ENCODE assay signal across 13 cellular contexts in genomic region chr11:77173494-77173893, GRCh38. TPM values are rescaled to one million over a fixed set of nuclear protein-coding genes. Genes with fewer than 3 reads are reported as not detected.
"Had no signal": no experiment of that assay in that cellular context is flagged by ENCODE, and none has a peak within 500 bp of the region (broad histone marks: within the 10 kb centered on the region; RNA-seq: fewer than 3 reads in every experiment).

No MANE protein-coding gene starts in this region.

- H3K9me3 ChIP-seq: breast epithelium, gastrocnemius medialis, pancreas, SJSA1, tibial nerve had no signal

- H3K27me3 ChIP-seq: breast epithelium, gastrocnemius medialis, pancreas, SJSA1, tibial nerve had no signal

- H3K4me3 ChIP-seq: breast epithelium, gastrocnemius medialis, pancreas, SJSA1, smooth muscle cell, tibial nerve had no signal

- DNase-seq: activated CD4-positive, alpha-beta memory T cell treated with anti-CD3 and anti-CD28 coated beads, Interleukin-2, amount 10 ng/mL, durations not matched to agents 7 days and 5 days; activated naive CD4-positive, alpha-beta T cell; activated T-cell treated with anti-CD3 and anti-CD28 coated beads, Interleukin-2, amount 50 U/mL, for 48 hours; retina; SW 1271 had no signal

- H3K9me3 Mint-ChIP-seq: activated CD4-positive, alpha-beta memory T cell treated with anti-CD3 and anti-CD28 coated beads, Interleukin-2, amount 10 ng/mL, durations not matched to agents 7 days and 5 days had no signal

- ATAC-seq: gastrocnemius medialis; pancreas; stimulated activated memory B cell treated with anti-CD40 and anti-IgM and Interleukin-4, amounts not matched to agents 10 μg/mL and 1 μg/mL and 100 μg/mL, for 72 hours had no signal

- H3K27ac ChIP-seq: breast epithelium, gastrocnemius medialis, pancreas, SJSA1, tibial nerve had no signal

- H3K27me3 Mint-ChIP-seq: activated CD4-positive, alpha-beta memory T cell treated with anti-CD3 and anti-CD28 coated beads, Interleukin-2, amount 10 ng/mL, durations not matched to agents 7 days and 5 days; stimulated activated memory B cell treated with anti-CD40 and anti-IgM and Interleukin-4, amounts not matched to agents 10 μg/mL and 1 μg/mL and 100 μg/mL, for 72 hours had no signal

- H3K4me3 Mint-ChIP-seq: activated CD4-positive, alpha-beta memory T cell treated with anti-CD3 and anti-CD28 coated beads, Interleukin-2, amount 10 ng/mL, durations not matched to agents 7 days and 5 days; memory B cell; stimulated activated memory B cell treated with anti-CD40 and anti-IgM and Interleukin-4, amounts not matched to agents 10 μg/mL and 1 μg/mL and 100 μg/mL, for 72 hours had no signal

- H3K36me3 ChIP-seq: breast epithelium, gastrocnemius medialis, pancreas, SJSA1, tibial nerve had no signal

- H3K27ac Mint-ChIP-seq: activated CD4-positive, alpha-beta memory T cell treated with anti-CD3 and anti-CD28 coated beads, Interleukin-2, amount 10 ng/mL, durations not matched to agents 7 days and 5 days; memory B cell; stimulated activated memory B cell treated with anti-CD40 and anti-IgM and Interleukin-4, amounts not matched to agents 10 μg/mL and 1 μg/mL and 100 μg/mL, for 72 hours had no signal

- H3K4me1 Mint-ChIP-seq: activated CD4-positive, alpha-beta memory T cell treated with anti-CD3 and anti-CD28 coated beads, Interleukin-2, amount 10 ng/mL, durations not matched to agents 7 days and 5 days had no signal

- H3K4me1 ChIP-seq: breast epithelium, gastrocnemius medialis, pancreas, SJSA1 had no signal

- H3K36me3 Mint-ChIP-seq: memory B cell; stimulated activated memory B cell treated with anti-CD40 and anti-IgM and Interleukin-4, amounts not matched to agents 10 μg/mL and 1 μg/mL and 100 μg/mL, for 72 hours had no signal

RNA-seq across cellular contexts. Expression of gene MYO7A, which starts 45.4 kb away (rescaled TPM):
- total RNA-seq: SJSA1 had no signal
